Comparison of ENCODE assay signal across 13 cellular contexts in genomic region chr2:85501244-85501643, GRCh38. TPM values are rescaled to one million over a fixed set of nuclear protein-coding genes. Genes with fewer than 3 reads are reported as not detected.
DNase-seq lines count a peak whose midpoint lies in the region; ATAC-seq, FAIRE-seq and TF ChIP-seq lines count a peak whose summit lies in the region.
"Had no signal": no experiment of that assay in that cellular context is flagged by ENCODE, and none has a peak within 500 bp of the region (broad histone marks: within the 10 kb centered on the region; RNA-seq: fewer than 3 reads in every experiment).

No MANE protein-coding gene starts in this region.

- H3K4me3 ChIP-seq in spleen (no peak overlapping the region), vagina (no peak overlapping the region)
- H3K4me3 ChIP-seq: suprapubic skin had no signal

- no peaks in the 10 kb centered on the region for H3K36me3 ChIP-seq in spleen
- H3K36me3 ChIP-seq in vagina: no peaks in the 10 kb centered on the region
- H3K36me3 ChIP-seq: suprapubic skin had no signal

- POLR2A ChIA-PET in HEK293T (lab: Yijun Ruan, JAX): interaction anchor here (1.1 to 1.3 kb wide), 2 partner anchors 23 to 37 kb away, joined by 3 to 4 read pairs; partner anchors contain the start of gene MAT2A
- POLR2A ChIA-PET in RWPE1 (lab: Yijun Ruan, JAX; ENCODE audit: low non-redundant PET): no interaction called here

- no peak for FAIRE-seq in frontal cortex (lab: Jason Lieb, UNC)

- H3K4me1 ChIP-seq in spleen: peaks cover 0 to 72% (median 11%) of the 10 kb centered on the region in 6 donors
- H3K4me1 ChIP-seq in vagina: peaks cover 55% of the 10 kb centered on the region

- H3K27me3 ChIP-seq in spleen (replicated peaks in 1 of 7): no peaks in the 10 kb centered on the region
- H3K27me3 ChIP-seq in vagina: no peaks in the 10 kb centered on the region
- H3K27me3 ChIP-seq: suprapubic skin had no signal

- TF ChIP-seq POLR2A in spleen (IDR thresholded peaks at IDR 0.05) (no peak), vagina (IDR thresholded peaks at IDR 0.05) (no peak)

- WGBS in spleen, 5 donors: 19 to 44% (median 22%) methylated on average over 3 of the region's 3 CpGs

- TF ChIP-seq CTCF in spleen (IDR thresholded peaks at IDR 0.05 in 8 of 11, conservative IDR thresholded peaks at IDR 0.05 in 3 of 11) (no peak), vagina (IDR thresholded peaks at IDR 0.05) (no peak), RWPE1 (conservative IDR thresholded peaks at IDR 0.05; ENCODE audit: low read depth) (no peak)

- H3K27ac ChIP-seq in spleen (peak overlapping the region in 5 of 8 donors; percentile 51 to 85 (median 70)), vagina (no peak overlapping the region), RWPE1 (no peak overlapping the region)
- H3K27ac ChIP-seq: suprapubic skin had no signal

- no peaks in the 10 kb centered on the region for H3K9me3 ChIP-seq in spleen
- no peaks in the 10 kb centered on the region for H3K9me3 ChIP-seq in vagina
- H3K9me3 ChIP-seq: suprapubic skin had no signal

- intact Hi-C loops in Right ventricle myocardium inferior (cut with DNase I): loop anchor here (2.0 kb wide), 2 partner anchors 38 to 64 kb away; partner anchors contain the start of gene MAT2A
- intact Hi-C loops in spleen (cut with DNase I; ENCODE audit: low total_unique reads): no loop called here
- intact Hi-C loops in vagina (cut with DNase I): no loop called here

- peak; percentile 17 for ATAC-seq in Right ventricle myocardium inferior
- ATAC-seq: activated CD4-positive, CD25-positive, alpha-beta regulatory T cell treated with anti-CD3 and anti-CD28 coated beads, Interleukin-2, amount 50 U/mL, for 24 hours had no signal

- CTCF ChIA-PET in HEK293T (lab: Yijun Ruan, JAX) (no interaction called here), RWPE1 (lab: Yijun Ruan, JAX) (interaction anchor here (0.8 kb wide), 1 partner anchor 32 kb away, joined by 3 read pairs; no protein-coding TSS in a partner anchor)

- DNase-seq in HT1080 (ENCODE audit: low read depth) (peak; percentile 39), SIG-M5 (lab: John Stamatoyannopoulos, UW) (peak; percentile 22), Right ventricle myocardium inferior (ENCODE audit: missing footprints) (no peak), spleen (no peak), HEK293T (ENCODE audit: extremely low spot score) (no peak), frontal cortex (ENCODE audit: low spot score in 2 of 2) (no peak), vagina (ENCODE audit: extremely low spot score in 2 of 2) (no peak), RWPE1 (ENCODE audit: low spot score) (no peak)
- DNase-seq: activated T-cell treated with anti-CD3 and anti-CD28 coated beads, Interleukin-2, amount 50 U/mL, for 48 hours; NCI-H2081 treated with DMSO at 0.1 percent for 48 hours; retina had no signal

TF ChIP-seq in HEK293T, 16 proteins besides CTCF, POLR2A, EP300 and RAD21:
- no peak for TF ChIP-seq HDGF (IDR thresholded peaks at IDR 0.05; ENCODE audit: borderline replicate concordance)
- TF ChIP-seq ARNT (IDR thresholded peaks at IDR 0.05): no peak
- no peak for TF ChIP-seq PKNOX1 (IDR thresholded peaks at IDR 0.05)
- no peak for TF ChIP-seq ELF4 (IDR thresholded peaks at IDR 0.05)
- no peak for TF ChIP-seq SP1 (IDR thresholded peaks at IDR 0.05)
TF ChIP-seq in HEK293T: peak in this region for 0.

RNA-seq across cellular contexts. Expression of gene MAT2A, which starts 37.7 kb away (rescaled TPM):
- 82.1 and 140 TPM in 2 replicates for total RNA-seq in HT1080 (2014; rRNA removed; shearing (Covaris generic))
- 121 and 123 TPM in 2 replicates for polyA plus RNA-seq in HT1080 (2015; cell fraction: cytosol; rRNA removed)
- polyA plus RNA-seq in HT1080 (2015; cell fraction: nucleus; rRNA removed): 1,405 and 1,466 TPM in 2 replicates
- total RNA-seq in Right ventricle myocardium inferior (118 TPM), spleen (100 to 1,000 TPM; 125 to 195 (median 145) TPM), frontal cortex (55.4 TPM), vagina (177 TPM)
- polyA plus RNA-seq in spleen: 10 to 100 TPM; 41.3 to 89.0 (median 71.4) TPM

Comparison
In these comparisons a context has a peak if more than half of its experiments do, and no peak if none do; other contexts are left out.
1. DNase-seq: peak in HT1080 (single experiment) and SIG-M5 (single experiment); none in Right ventricle myocardium inferior (single experiment), spleen (single experiment), HEK293T (single experiment), frontal cortex (0 of 2), vagina (0 of 2) and RWPE1 (single experiment).
2. H3K27ac ChIP-seq: peak in spleen (5 of 8); none in vagina (single experiment) and RWPE1 (single experiment).